In genomic region chr2:110103060-110103961, GRCh38 we compare ENCODE assay signal across 15 cellular contexts. TPM values are rescaled to one million over a fixed set of nuclear protein-coding genes. Genes with fewer than 3 reads are reported as not detected.
DNase-seq lines count a peak whose midpoint lies in the region; ATAC-seq and TF ChIP-seq lines count a peak whose summit lies in the region.
"Had no signal": no experiment of that assay in that cellular context is flagged by ENCODE, and none has a peak within 500 bp of the region (broad histone marks: within the 10 kb centered on the region; RNA-seq: fewer than 3 reads in every experiment).

No MANE protein-coding gene starts in this region.

- H3K4me1 ChIP-seq in ACC112 (ENCODE audit: control insufficient read depth, insufficient read depth, low read length, unreplicated experiment) (peaks cover 48% of the 10 kb centered on the region), Peyer's patch (peaks cover 0 to 64% (median 14%) of the 10 kb centered on the region in 4 donors), mesendoderm (ENCODE audit: control insufficient read depth, low read depth, low read length) (no peaks in the 10 kb centered on the region)
- H3K4me1 ChIP-seq in naive thymus-derived CD4-positive, alpha-beta T cell (ENCODE audit: control insufficient read depth in 2 of 2, insufficient read depth in 2 of 2, low read length in 2 of 2) = no peaks in the 10 kb centered on the region

- H3K27ac Mint-ChIP-seq in osteocyte (ENCODE audit: unreplicated experiment) = peak overlapping the region; percentile 97
- no peak overlapping the region for H3K27ac Mint-ChIP-seq in naive thymus-derived CD4-positive, alpha-beta T cell
- H3K27ac Mint-ChIP-seq: activated naive CD8-positive, alpha-beta T cell treated with anti-CD3 and anti-CD28 coated beads for 36 hours had no signal

- peak overlapping the region; percentile 97 for H3K27ac ChIP-seq in ACC112 (ENCODE audit: low read depth, low read length)
- peak overlapping the region in 3 of 4 donors; percentile 84 to 97 (median 85) for H3K27ac ChIP-seq in Peyer's patch
- peak overlapping the region; percentile 100 for H3K27ac ChIP-seq in epithelial cell of prostate
- H3K27ac ChIP-seq in naive thymus-derived CD4-positive, alpha-beta T cell (ENCODE audit: low read depth, low read length) = no peak overlapping the region
- H3K27ac ChIP-seq in mesendoderm (ENCODE audit: low read depth, low read length) = no peak overlapping the region

- peaks cover 59% of the 10 kb centered on the region for H3K4me1 Mint-ChIP-seq in osteocyte (ENCODE audit: unreplicated experiment)
- peaks cover 0 to 17% (median 0%) of the 10 kb centered on the region in 7 donors for H3K4me1 Mint-ChIP-seq in naive thymus-derived CD4-positive, alpha-beta T cell

- no peaks in the 10 kb centered on the region for H3K36me3 Mint-ChIP-seq in osteocyte (ENCODE audit: unreplicated experiment)
- H3K36me3 Mint-ChIP-seq in naive thymus-derived CD4-positive, alpha-beta T cell = peaks cover 0 to 5% (median 3%) of the 10 kb centered on the region in 5 donors
- H3K36me3 Mint-ChIP-seq: activated naive CD8-positive, alpha-beta T cell treated with anti-CD3 and anti-CD28 coated beads for 36 hours had no signal

- H3K27me3 ChIP-seq in ACC112 (ENCODE audit: insufficient read depth, low read length) = no peaks in the 10 kb centered on the region
- H3K27me3 ChIP-seq in Peyer's patch = no peaks in the 10 kb centered on the region
- peaks cover 0 to 4% of the 10 kb centered on the region in 2 donors for H3K27me3 ChIP-seq in naive thymus-derived CD4-positive, alpha-beta T cell (ENCODE audit: control insufficient read depth in 2 of 2, insufficient read depth in 2 of 2, low read length in 2 of 2)
- H3K27me3 ChIP-seq in mesendoderm (ENCODE audit: insufficient read depth, low read length, poor library complexity) = no peaks in the 10 kb centered on the region

- no peak for TF ChIP-seq CTCF in Peyer's patch (IDR thresholded peaks at IDR 0.05)
- TF ChIP-seq CTCF in osteocyte (IDR thresholded peaks at IDR 0.05) = no peak

- no peaks in the 10 kb centered on the region for H3K9me3 Mint-ChIP-seq in osteocyte (ENCODE audit: unreplicated experiment)
- peaks cover 0 to 13% (median 2%) of the 10 kb centered on the region in 11 donors for H3K9me3 Mint-ChIP-seq in naive thymus-derived CD4-positive, alpha-beta T cell

- no peak overlapping the region for H3K4me2 ChIP-seq in mesendoderm (ENCODE audit: low read length)

- no peak overlapping the region for H3K4me3 Mint-ChIP-seq in osteocyte (ENCODE audit: unreplicated experiment)
- no peak overlapping the region for H3K4me3 Mint-ChIP-seq in naive thymus-derived CD4-positive, alpha-beta T cell
- H3K4me3 Mint-ChIP-seq: activated naive CD8-positive, alpha-beta T cell treated with anti-CD3 and anti-CD28 coated beads for 36 hours had no signal

- no peak overlapping the region for H3K4me3 ChIP-seq in ACC112 (ENCODE audit: low read depth, low read length)
- H3K4me3 ChIP-seq in Peyer's patch = peak overlapping the region in 2 of 4 donors; percentile 19 to 23
- H3K4me3 ChIP-seq in naive thymus-derived CD4-positive, alpha-beta T cell (ENCODE audit: low read length) = no peak overlapping the region
- no peak overlapping the region for H3K4me3 ChIP-seq in mesendoderm (ENCODE audit: low read length)
- H3K4me3 ChIP-seq: psoas muscle had no signal

- no peaks in the 10 kb centered on the region for H3K9me3 ChIP-seq in Peyer's patch
- H3K9me3 ChIP-seq in naive thymus-derived CD4-positive, alpha-beta T cell (ENCODE audit: control insufficient read depth in 2 of 3, low read length in 3 of 3) = no peaks in the 10 kb centered on the region
- H3K9me3 ChIP-seq: psoas muscle had no signal

- H3K56ac ChIP-seq in mesendoderm (ENCODE audit: low read length) = no peak overlapping the region

- no peak overlapping the region for H2AK5ac ChIP-seq in mesendoderm (ENCODE audit: low read length)

- CTCF ChIA-PET in naive thymus-derived CD4-positive, alpha-beta T cell (lab: Charles Lee) = no interaction called here

- H3K36me3 ChIP-seq in ACC112 (ENCODE audit: insufficient read depth, low read length) (no peaks in the 10 kb centered on the region), Peyer's patch (peaks cover 0 to 11% (median 0%) of the 10 kb centered on the region in 3 donors), mesendoderm (ENCODE audit: control insufficient read depth, insufficient read depth, low read length) (no peaks in the 10 kb centered on the region)
- no peaks in the 10 kb centered on the region for H3K36me3 ChIP-seq in naive thymus-derived CD4-positive, alpha-beta T cell (ENCODE audit: control insufficient read depth in 2 of 3, insufficient read depth in 3 of 3, low read length in 3 of 3)

- no peak overlapping the region for H4K5ac ChIP-seq in mesendoderm (ENCODE audit: low read length)

- no peak overlapping the region for H2AFZ ChIP-seq in ACC112 (ENCODE audit: low read length, unreplicated experiment)

- POLR2A ChIA-PET in naive thymus-derived CD4-positive, alpha-beta T cell (lab: Charles Lee) = no interaction called here

- peaks cover 4% of the 10 kb centered on the region for H3K27me3 Mint-ChIP-seq in osteocyte (ENCODE audit: unreplicated experiment)
- H3K27me3 Mint-ChIP-seq in naive thymus-derived CD4-positive, alpha-beta T cell = peaks cover 27 to 64% (median 47%) of the 10 kb centered on the region in 5 donors

- H2BK5ac ChIP-seq in mesendoderm (ENCODE audit: low read length) = no peak overlapping the region

- DNase-seq in Peyer's patch = peak in 2 of 3 donors; percentile 88 to 91
- no peak for DNase-seq in epithelial cell of prostate (ENCODE audit: low read depth, low spot score)
- no peak for DNase-seq in osteocyte (ENCODE audit: extremely low spot score, unreplicated experiment)
- no peak for DNase-seq in naive thymus-derived CD4-positive, alpha-beta T cell
- DNase-seq in D341Med (ENCODE audit: low spot score) = no peak
- no peak for DNase-seq in mesendoderm
- DNase-seq: activated CD4-positive, alpha-beta T cell treated with anti-CD3 and anti-CD28 coated beads for 4 hours; activated naive CD8-positive, alpha-beta T cell treated with anti-CD3 and anti-CD28 coated beads for 36 hours; activated T-cell treated with anti-CD3 and anti-CD28 coated beads for 4 hours; DMS 273 treated with DMSO at 0.1 percent for 48 hours; glutamatergic neuron; psoas muscle; T-helper 2 cell had no signal

- no peak overlapping the region for H3K23ac ChIP-seq in mesendoderm (ENCODE audit: low read length)

- intact Hi-C loops in naive thymus-derived CD4-positive, alpha-beta T cell (cut with micrococcal nuclease) = no loop called here

- no peak for ATAC-seq in GM21390 (IDR thresholded peaks at IDR 0.05; ENCODE audit: unreplicated experiment)
- ATAC-seq in naive thymus-derived CD4-positive, alpha-beta T cell = no peak
- ATAC-seq: psoas muscle had no signal

- no peak overlapping the region for H3K9ac ChIP-seq in mesendoderm (ENCODE audit: low read length)

- H3K18ac ChIP-seq in mesendoderm (ENCODE audit: low read length) = no peak overlapping the region

- H2BK120ac ChIP-seq in mesendoderm (ENCODE audit: low read depth, low read length) = no peak overlapping the region

- H3K4ac ChIP-seq in mesendoderm (ENCODE audit: low read depth, low read length) = no peak overlapping the region

- TF ChIP-seq POLR2A in Peyer's patch (IDR thresholded peaks at IDR 0.05) = peak; percentile 45 to 50

- H3K79me2 ChIP-seq in ACC112 (ENCODE audit: control insufficient read depth, insufficient read depth, low read length, unreplicated experiment) = no peaks in the 10 kb centered on the region
- no peaks in the 10 kb centered on the region for H3K79me2 ChIP-seq in mesendoderm (ENCODE audit: control insufficient read depth, insufficient read depth, low read length)

- H4K8ac ChIP-seq in mesendoderm (ENCODE audit: low read depth, low read length) = no peak overlapping the region

- no peak overlapping the region for H2BK15ac ChIP-seq in mesendoderm (replicated peaks; ENCODE audit: low read depth)

- WGBS in mesendoderm (ENCODE audit: extremely low coverage, insufficient coverage, low lambda C conversion rate) = no CpG with 5 or more reads among the region's 20 CpGs

- no peaks in the 10 kb centered on the region for H3K79me1 ChIP-seq in mesendoderm (ENCODE audit: low read length)

RNA-seq across cellular contexts. Expression of gene MALL, which starts 12.3 kb away (rescaled TPM):
- total RNA-seq in Peyer's patch (100 to 1,000 TPM in 3 of 4 donors, 10 to 100 TPM in 1; 40.4 to 814 (median 603) TPM), osteocyte (0.64 and 0.68 TPM in 2 replicates)
- total RNA-seq in naive thymus-derived CD4-positive, alpha-beta T cell = under 1 TPM in 1 of 5 experiments, not detected in 4; 0.46 TPM
- polyA plus RNA-seq in naive thymus-derived CD4-positive, alpha-beta T cell = not detected
- 4.3 TPM for polyA plus RNA-seq in mesendoderm (2013, experiment 1 of 2)
- 3.9 TPM for polyA plus RNA-seq in mesendoderm (2013, experiment 2 of 2)

Comparison
In these comparisons a context has a peak if more than half of its experiments do, and no peak if none do; other contexts are left out.
1. H3K27ac ChIP-seq: peak in ACC112 (single experiment), Peyer's patch (3 of 4) and epithelial cell of prostate (single experiment); none in naive thymus-derived CD4-positive, alpha-beta T cell (single experiment) and mesendoderm (single experiment).
2. DNase-seq: peak in Peyer's patch (2 of 3); none in epithelial cell of prostate (single experiment), osteocyte (single experiment), naive thymus-derived CD4-positive, alpha-beta T cell (0 of 9), D341Med (single experiment) and mesendoderm (single experiment).
3. RNA of gene MALL, which starts 12.3 kb away (total RNA-seq): 40.4 to 814 TPM in Peyer's patch; 0.64 to 0.68 TPM in osteocyte and 0.46 TPM in naive thymus-derived CD4-positive, alpha-beta T cell; every median in the first group is over 10 times any median in the second.